Comparison of ENCODE assay signal across 1 cellular context in the genomic region with DNA sequence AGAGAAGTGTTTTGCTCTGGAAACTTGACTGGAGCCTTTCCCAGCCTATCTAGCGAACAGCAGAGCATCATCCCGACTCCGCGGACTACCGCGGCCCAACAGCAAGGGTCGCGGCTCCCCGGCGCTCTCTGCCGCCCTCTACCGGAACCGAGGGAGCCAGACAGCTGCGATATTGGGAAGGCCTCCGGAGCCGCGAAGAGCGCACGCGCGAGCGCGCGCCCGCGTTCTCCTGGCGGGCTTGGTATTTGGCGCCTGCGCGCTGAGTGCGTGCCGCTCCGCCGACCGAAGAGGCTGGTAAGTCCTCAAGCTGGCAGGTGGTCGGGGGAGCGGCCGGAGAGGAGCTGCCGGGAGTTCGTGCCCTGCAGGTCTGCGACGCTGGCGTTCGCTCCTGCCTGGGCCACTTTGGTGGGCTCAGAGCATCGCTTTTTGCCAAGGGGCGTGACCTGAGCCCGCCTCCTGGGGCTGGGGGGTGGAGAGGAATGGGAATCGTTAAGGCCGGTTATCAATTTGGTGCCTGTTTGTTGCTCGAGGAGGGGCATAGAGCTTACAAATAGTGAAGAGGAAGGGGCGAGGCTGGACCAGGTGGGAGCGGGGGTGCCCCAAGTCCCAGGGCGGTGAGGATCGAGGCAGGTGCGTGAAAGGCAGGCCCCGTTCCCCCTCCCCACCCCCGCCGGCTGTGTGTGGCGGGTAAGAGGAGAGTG.
TF ChIP-seq lines count a peak whose summit lies in the region.

A gene with protein sequence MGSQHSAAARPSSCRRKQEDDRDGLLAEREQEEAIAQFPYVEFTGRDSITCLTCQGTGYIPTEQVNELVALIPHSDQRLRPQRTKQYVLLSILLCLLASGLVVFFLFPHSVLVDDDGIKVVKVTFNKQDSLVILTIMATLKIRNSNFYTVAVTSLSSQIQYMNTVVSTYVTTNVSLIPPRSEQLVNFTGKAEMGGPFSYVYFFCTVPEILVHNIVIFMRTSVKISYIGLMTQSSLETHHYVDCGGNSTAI (plus strand): TSS at position 257 of the 701 bp plus-strand sequence. CDS start 641 bp downstream, outside the sequence.

TF ChIP-seq in HepG2, 621 proteins besides CTCF, POLR2A, EP300 and RAD21 (continued from another document and continues in another):
- TF ChIP-seq ZNF264 (CRISPR knock-in tag; IDR thresholded peaks at IDR 0.05), result peak; percentile 72; the same call in 1 of the 2 replicates
- peak; percentile 79; the same call in 1 of the 2 replicates for TF ChIP-seq ZNF121 (CRISPR knock-in tag; IDR thresholded peaks at IDR 0.05)
- no peak for TF ChIP-seq ZNF281 (CRISPR knock-in tag; IDR thresholded peaks at IDR 0.05; ENCODE audit: borderline replicate concordance)
- TF ChIP-seq ZNF260 (CRISPR knock-in tag; IDR thresholded peaks at IDR 0.05; ENCODE audit: borderline replicate concordance, low read depth), result no peak
- TF ChIP-seq ZNF468 (CRISPR knock-in tag; IDR thresholded peaks at IDR 0.05), result no peak
- no peak for TF ChIP-seq HCFC1 (IDR thresholded peaks at IDR 0.05; ENCODE audit: low read depth, low read length)
- no peak for TF ChIP-seq TBL1XR1 (IDR thresholded peaks at IDR 0.05; ENCODE audit: borderline replicate concordance, low read length, partially characterized antibody)
- 0 out of 2 replicates have a peak, but pooled peaks have one; percentile 69 for TF ChIP-seq PCBP1 (IDR thresholded peaks at IDR 0.05; ENCODE audit: borderline replicate concordance, low read depth, low read length)
- no peak for TF ChIP-seq REL (CRISPR knock-in tag; conservative IDR thresholded peaks at IDR 0.05)
- TF ChIP-seq, protein P1, sequence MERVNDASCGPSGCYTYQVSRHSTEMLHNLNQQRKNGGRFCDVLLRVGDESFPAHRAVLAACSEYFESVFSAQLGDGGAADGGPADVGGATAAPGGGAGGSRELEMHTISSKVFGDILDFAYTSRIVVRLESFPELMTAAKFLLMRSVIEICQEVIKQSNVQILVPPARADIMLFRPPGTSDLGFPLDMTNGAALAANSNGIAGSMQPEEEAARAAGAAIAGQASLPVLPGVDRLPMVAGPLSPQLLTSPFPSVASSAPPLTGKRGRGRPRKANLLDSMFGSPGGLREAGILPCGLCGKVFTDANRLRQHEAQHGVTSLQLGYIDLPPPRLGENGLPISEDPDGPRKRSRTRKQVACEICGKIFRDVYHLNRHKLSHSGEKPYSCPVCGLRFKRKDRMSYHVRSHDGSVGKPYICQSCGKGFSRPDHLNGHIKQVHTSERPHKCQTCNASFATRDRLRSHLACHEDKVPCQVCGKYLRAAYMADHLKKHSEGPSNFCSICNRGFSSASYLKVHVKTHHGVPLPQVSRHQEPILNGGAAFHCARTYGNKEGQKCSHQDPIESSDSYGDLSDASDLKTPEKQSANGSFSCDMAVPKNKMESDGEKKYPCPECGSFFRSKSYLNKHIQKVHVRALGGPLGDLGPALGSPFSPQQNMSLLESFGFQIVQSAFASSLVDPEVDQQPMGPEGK (CRISPR knock-in tag; IDR thresholded peaks at IDR 0.05), result peak; percentile 37; the same call in 1 of the 2 replicates
- TF ChIP-seq CBX5 (CRISPR knock-in tag; IDR thresholded peaks at IDR 0.05; ENCODE audit: borderline replicate concordance), result 0 out of 2 replicates have a peak, but pooled peaks have one; percentile 37
- 0 out of 2 replicates have a peak, but pooled peaks have one; percentile 41 for TF ChIP-seq ZNF256 (CRISPR knock-in tag; conservative IDR thresholded peaks at IDR 0.05)
- TF ChIP-seq ZNF331 (CRISPR knock-in tag; IDR thresholded peaks at IDR 0.05), result peak; percentile 42; the same call in 1 of the 2 replicates
- TF ChIP-seq ZNF629 (CRISPR knock-in tag; conservative IDR thresholded peaks at IDR 0.05), result peak; percentile 30; the same call in 1 of the 2 replicates
- TF ChIP-seq POGZ (CRISPR knock-in tag; IDR thresholded peaks at IDR 0.05), result peak; percentile 81
- no peak for TF ChIP-seq GATA4 (IDR thresholded peaks at IDR 0.05; ENCODE audit: borderline replicate concordance, low read depth)
- TF ChIP-seq NFE2L2 (IDR thresholded peaks at IDR 0.05; ENCODE audit: low read length), result no peak
- TF ChIP-seq ETV5 (CRISPR knock-in tag; IDR thresholded peaks at IDR 0.05; ENCODE audit: borderline replicate concordance), result peak; percentile 15; the same call in 1 of the 2 replicates
- TF ChIP-seq ZNF549 (CRISPR knock-in tag; IDR thresholded peaks at IDR 0.05), result peak; percentile 67; the same call in 1 of the 2 replicates
- TF ChIP-seq HES4 (CRISPR knock-in tag; IDR thresholded peaks at IDR 0.05; ENCODE audit: borderline replicate concordance), result peak; percentile 86; the same call in 1 of the 2 replicates
- TF ChIP-seq, protein P2, sequence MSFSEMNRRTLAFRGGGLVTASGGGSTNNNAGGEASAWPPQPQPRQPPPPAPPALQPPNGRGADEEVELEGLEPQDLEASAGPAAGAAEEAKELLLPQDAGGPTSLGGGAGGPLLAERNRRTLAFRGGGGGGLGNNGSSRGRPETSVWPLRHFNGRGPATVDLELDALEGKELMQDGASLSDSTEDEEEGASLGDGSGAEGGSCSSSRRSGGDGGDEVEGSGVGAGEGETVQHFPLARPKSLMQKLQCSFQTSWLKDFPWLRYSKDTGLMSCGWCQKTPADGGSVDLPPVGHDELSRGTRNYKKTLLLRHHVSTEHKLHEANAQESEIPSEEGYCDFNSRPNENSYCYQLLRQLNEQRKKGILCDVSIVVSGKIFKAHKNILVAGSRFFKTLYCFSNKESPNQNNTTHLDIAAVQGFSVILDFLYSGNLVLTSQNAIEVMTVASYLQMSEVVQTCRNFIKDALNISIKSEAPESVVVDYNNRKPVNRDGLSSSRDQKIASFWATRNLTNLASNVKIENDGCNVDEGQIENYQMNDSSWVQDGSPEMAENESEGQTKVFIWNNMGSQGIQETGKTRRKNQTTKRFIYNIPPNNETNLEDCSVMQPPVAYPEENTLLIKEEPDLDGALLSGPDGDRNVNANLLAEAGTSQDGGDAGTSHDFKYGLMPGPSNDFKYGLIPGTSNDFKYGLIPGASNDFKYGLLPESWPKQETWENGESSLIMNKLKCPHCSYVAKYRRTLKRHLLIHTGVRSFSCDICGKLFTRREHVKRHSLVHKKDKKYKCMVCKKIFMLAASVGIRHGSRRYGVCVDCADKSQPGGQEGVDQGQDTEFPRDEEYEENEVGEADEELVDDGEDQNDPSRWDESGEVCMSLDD (CRISPR knock-in tag; IDR thresholded peaks at IDR 0.05; ENCODE audit: borderline replicate concordance), result 0 out of 2 replicates have a peak, but pooled peaks have one; percentile 46
- TF ChIP-seq ZFP37 (CRISPR knock-in tag; IDR thresholded peaks at IDR 0.05; ENCODE audit: borderline replicate concordance), result no peak
- TF ChIP-seq, protein P3, sequence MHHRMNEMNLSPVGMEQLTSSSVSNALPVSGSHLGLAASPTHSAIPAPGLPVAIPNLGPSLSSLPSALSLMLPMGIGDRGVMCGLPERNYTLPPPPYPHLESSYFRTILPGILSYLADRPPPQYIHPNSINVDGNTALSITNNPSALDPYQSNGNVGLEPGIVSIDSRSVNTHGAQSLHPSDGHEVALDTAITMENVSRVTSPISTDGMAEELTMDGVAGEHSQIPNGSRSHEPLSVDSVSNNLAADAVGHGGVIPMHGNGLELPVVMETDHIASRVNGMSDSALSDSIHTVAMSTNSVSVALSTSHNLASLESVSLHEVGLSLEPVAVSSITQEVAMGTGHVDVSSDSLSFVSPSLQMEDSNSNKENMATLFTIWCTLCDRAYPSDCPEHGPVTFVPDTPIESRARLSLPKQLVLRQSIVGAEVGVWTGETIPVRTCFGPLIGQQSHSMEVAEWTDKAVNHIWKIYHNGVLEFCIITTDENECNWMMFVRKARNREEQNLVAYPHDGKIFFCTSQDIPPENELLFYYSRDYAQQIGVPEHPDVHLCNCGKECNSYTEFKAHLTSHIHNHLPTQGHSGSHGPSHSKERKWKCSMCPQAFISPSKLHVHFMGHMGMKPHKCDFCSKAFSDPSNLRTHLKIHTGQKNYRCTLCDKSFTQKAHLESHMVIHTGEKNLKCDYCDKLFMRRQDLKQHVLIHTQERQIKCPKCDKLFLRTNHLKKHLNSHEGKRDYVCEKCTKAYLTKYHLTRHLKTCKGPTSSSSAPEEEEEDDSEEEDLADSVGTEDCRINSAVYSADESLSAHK (CRISPR knock-in tag; IDR thresholded peaks at IDR 0.05; ENCODE audit: borderline replicate concordance), result no peak
- no peak for TF ChIP-seq TIGD3 (CRISPR knock-in tag; IDR thresholded peaks at IDR 0.05; ENCODE audit: borderline replicate concordance)
- no peak for TF ChIP-seq ZNF761 (CRISPR knock-in tag; conservative IDR thresholded peaks at IDR 0.05)
- peak; percentile 66 for TF ChIP-seq POLR2G (IDR thresholded peaks at IDR 0.05; ENCODE audit: low read depth, low read length)
- no peak for TF ChIP-seq MLXIP (CRISPR knock-in tag; IDR thresholded peaks at IDR 0.05; ENCODE audit: borderline replicate concordance)
- TF ChIP-seq ZNF75D (CRISPR knock-in tag; IDR thresholded peaks at IDR 0.05; ENCODE audit: borderline replicate concordance), result no peak
- no peak for TF ChIP-seq BCLAF1 (IDR thresholded peaks at IDR 0.05)
- peak; percentile 45; the same call in 1 of the 2 replicates for TF ChIP-seq CHCHD3 (CRISPR knock-in tag; IDR thresholded peaks at IDR 0.05)
- TF ChIP-seq ZNF83 (CRISPR knock-in tag; IDR thresholded peaks at IDR 0.05; ENCODE audit: borderline replicate concordance), result no peak; the same call in 1 of the 2 replicates
- TF ChIP-seq ATF1 (CRISPR knock-in tag; IDR thresholded peaks at IDR 0.05), result no peak
- TF ChIP-seq NFIC (IDR thresholded peaks at IDR 0.05; ENCODE audit: low read length), result no peak
- no peak for TF ChIP-seq ZNF652 (CRISPR knock-in tag; IDR thresholded peaks at IDR 0.05; ENCODE audit: borderline replicate concordance, low read depth)
- TF ChIP-seq PHB2 (IDR thresholded peaks at IDR 0.05; ENCODE audit: partially characterized antibody), result no peak
- no peak for TF ChIP-seq ZFAT (CRISPR knock-in tag; conservative IDR thresholded peaks at IDR 0.05)
- TF ChIP-seq NCOA1 (CRISPR knock-in tag; IDR thresholded peaks at IDR 0.05), result peak; percentile 29; the same call in 1 of the 2 replicates
- 0 out of 2 replicates have a peak, but pooled peaks have one; percentile 72 for TF ChIP-seq ZFYVE20 (CRISPR knock-in tag; IDR thresholded peaks at IDR 0.05; ENCODE audit: borderline replicate concordance, low read depth)
- TF ChIP-seq ZNF30 (CRISPR knock-in tag; IDR thresholded peaks at IDR 0.05), result 0 out of 2 replicates have a peak, but pooled peaks have one; percentile 67
